In the genomic region with DNA sequence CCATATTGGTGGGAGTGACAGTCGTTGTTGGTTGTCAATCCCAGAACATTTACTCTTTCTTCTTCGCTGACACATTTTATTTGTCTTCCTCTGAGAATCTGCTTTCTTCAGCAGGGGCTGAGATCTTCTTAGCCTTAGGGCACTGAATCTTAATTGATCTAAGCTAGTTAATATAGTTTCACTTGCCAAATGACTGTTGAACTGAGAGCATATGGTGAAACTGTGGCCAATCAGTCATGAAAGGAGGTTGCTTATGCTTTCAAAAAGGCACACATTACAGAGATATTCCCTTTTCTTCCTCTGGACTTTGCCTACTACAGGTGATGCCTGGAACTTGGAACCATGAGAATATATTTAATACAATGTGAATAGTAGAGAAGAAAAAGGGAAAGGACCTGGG, we compare ENCODE assay signal across 1 cellular context.
TF ChIP-seq lines count a peak whose summit lies in the region.

No MANE protein-coding gene starts in this region.

TF ChIP-seq in GM12878, 131 proteins besides CTCF, POLR2A, EP300 and RAD21 (continued from another document and continues in another):
- TF ChIP-seq, protein P1, sequence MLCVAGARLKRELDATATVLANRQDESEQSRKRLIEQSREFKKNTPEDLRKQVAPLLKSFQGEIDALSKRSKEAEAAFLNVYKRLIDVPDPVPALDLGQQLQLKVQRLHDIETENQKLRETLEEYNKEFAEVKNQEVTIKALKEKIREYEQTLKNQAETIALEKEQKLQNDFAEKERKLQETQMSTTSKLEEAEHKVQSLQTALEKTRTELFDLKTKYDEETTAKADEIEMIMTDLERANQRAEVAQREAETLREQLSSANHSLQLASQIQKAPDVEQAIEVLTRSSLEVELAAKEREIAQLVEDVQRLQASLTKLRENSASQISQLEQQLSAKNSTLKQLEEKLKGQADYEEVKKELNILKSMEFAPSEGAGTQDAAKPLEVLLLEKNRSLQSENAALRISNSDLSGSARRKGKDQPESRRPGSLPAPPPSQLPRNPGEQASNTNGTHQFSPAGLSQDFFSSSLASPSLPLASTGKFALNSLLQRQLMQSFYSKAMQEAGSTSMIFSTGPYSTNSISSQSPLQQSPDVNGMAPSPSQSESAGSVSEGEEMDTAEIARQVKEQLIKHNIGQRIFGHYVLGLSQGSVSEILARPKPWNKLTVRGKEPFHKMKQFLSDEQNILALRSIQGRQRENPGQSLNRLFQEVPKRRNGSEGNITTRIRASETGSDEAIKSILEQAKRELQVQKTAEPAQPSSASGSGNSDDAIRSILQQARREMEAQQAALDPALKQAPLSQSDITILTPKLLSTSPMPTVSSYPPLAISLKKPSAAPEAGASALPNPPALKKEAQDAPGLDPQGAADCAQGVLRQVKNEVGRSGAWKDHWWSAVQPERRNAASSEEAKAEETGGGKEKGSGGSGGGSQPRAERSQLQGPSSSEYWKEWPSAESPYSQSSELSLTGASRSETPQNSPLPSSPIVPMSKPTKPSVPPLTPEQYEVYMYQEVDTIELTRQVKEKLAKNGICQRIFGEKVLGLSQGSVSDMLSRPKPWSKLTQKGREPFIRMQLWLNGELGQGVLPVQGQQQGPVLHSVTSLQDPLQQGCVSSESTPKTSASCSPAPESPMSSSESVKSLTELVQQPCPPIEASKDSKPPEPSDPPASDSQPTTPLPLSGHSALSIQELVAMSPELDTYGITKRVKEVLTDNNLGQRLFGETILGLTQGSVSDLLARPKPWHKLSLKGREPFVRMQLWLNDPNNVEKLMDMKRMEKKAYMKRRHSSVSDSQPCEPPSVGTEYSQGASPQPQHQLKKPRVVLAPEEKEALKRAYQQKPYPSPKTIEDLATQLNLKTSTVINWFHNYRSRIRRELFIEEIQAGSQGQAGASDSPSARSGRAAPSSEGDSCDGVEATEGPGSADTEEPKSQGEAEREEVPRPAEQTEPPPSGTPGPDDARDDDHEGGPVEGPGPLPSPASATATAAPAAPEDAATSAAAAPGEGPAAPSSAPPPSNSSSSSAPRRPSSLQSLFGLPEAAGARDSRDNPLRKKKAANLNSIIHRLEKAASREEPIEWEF (IDR thresholded peaks at IDR 0.05; ENCODE audit: insufficient replicate concordance, low read depth, low read length): peak; percentile 20
- TF ChIP-seq SREBF2 (IDR thresholded peaks at IDR 0.05; ENCODE audit: low read length) (no peak), SREBF1 (IDR thresholded peaks at IDR 0.05; ENCODE audit: low read length) (peak; percentile 32; the same call in 1 of the 2 replicates), MTA3 (IDR thresholded peaks at IDR 0.05; ENCODE audit: borderline replicate concordance, low read length) (no peak), TBL1XR1 (IDR thresholded peaks at IDR 0.05; ENCODE audit: low read depth, low read length) (no peak), NFXL1 (IDR thresholded peaks at IDR 0.05; ENCODE audit: borderline replicate concordance) (no peak), ESRRA (IDR thresholded peaks at IDR 0.05; ENCODE audit: low read length) (no peak), NR2C1 (IDR thresholded peaks at IDR 0.05) (no peak), RFX5 (IDR thresholded peaks at IDR 0.05; ENCODE audit: low read depth, low read length) (no peak), MYC (IDR thresholded peaks at IDR 0.05; ENCODE audit: insufficient read depth, insufficient read length, insufficient replicate concordance, low read length, severe bottlenecking) (no peak), LARP7 (IDR thresholded peaks at IDR 0.05) (no peak), ATF7 (IDR thresholded peaks at IDR 0.05; ENCODE audit: low read depth) (peak; percentile 49; the same call in 1 of the 2 replicates), RBBP5 (conservative IDR thresholded peaks at IDR 0.05) (no peak), KLF5 (IDR thresholded peaks at IDR 0.05; ENCODE audit: partially characterized antibody) (no peak), NBN (IDR thresholded peaks at IDR 0.05) (no peak), CEBPB (IDR thresholded peaks at IDR 0.05; ENCODE audit: borderline replicate concordance in 1 of 2, low read depth in 2 of 2, low read length in 2 of 2) (no peak), RELA (IDR thresholded peaks at IDR 0.05; ENCODE audit: borderline replicate concordance, partially characterized antibody) (no peak), TARDBP (IDR thresholded peaks at IDR 0.05; ENCODE audit: borderline replicate concordance) (no peak), TAF1 (IDR thresholded peaks at IDR 0.05; ENCODE audit: borderline replicate concordance, low read depth, low read length) (no peak), FOXM1 (IDR thresholded peaks at IDR 0.05; ENCODE audit: low read depth, low read length) (no peak), SUZ12 (IDR thresholded peaks at IDR 0.05; ENCODE audit: unreplicated experiment) (no peak), GATAD2B (conservative IDR thresholded peaks at IDR 0.05; ENCODE audit: low read depth) (no peak), POLR2AphosphoS2 (IDR thresholded peaks at IDR 0.05; ENCODE audit: low read depth, low read length) (no peak), IKZF2 (IDR thresholded peaks at IDR 0.05) (peak; percentile 67 to 76; a peak in 3 of 4 replicates), PAX8 (IDR thresholded peaks at IDR 0.05) (no peak), ZNF217 (IDR thresholded peaks at IDR 0.05) (peak; percentile 83), STAT3 (IDR thresholded peaks at IDR 0.05; ENCODE audit: low read depth, low read length) (no peak)
- TF ChIP-seq, protein P2, sequence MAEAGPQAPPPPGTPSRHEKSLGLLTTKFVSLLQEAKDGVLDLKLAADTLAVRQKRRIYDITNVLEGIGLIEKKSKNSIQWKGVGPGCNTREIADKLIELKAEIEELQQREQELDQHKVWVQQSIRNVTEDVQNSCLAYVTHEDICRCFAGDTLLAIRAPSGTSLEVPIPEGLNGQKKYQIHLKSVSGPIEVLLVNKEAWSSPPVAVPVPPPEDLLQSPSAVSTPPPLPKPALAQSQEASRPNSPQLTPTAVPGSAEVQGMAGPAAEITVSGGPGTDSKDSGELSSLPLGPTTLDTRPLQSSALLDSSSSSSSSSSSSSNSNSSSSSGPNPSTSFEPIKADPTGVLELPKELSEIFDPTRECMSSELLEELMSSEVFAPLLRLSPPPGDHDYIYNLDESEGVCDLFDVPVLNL (IDR thresholded peaks at IDR 0.05; ENCODE audit: low read depth, low read length): no peak
- TF ChIP-seq, protein P3, sequence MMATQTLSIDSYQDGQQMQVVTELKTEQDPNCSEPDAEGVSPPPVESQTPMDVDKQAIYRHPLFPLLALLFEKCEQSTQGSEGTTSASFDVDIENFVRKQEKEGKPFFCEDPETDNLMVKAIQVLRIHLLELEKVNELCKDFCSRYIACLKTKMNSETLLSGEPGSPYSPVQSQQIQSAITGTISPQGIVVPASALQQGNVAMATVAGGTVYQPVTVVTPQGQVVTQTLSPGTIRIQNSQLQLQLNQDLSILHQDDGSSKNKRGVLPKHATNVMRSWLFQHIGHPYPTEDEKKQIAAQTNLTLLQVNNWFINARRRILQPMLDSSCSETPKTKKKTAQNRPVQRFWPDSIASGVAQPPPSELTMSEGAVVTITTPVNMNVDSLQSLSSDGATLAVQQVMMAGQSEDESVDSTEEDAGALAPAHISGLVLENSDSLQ (IDR thresholded peaks at IDR 0.05): 0 out of 2 replicates have a peak, but pooled peaks have one; percentile 29
- TF ChIP-seq, protein P4, sequence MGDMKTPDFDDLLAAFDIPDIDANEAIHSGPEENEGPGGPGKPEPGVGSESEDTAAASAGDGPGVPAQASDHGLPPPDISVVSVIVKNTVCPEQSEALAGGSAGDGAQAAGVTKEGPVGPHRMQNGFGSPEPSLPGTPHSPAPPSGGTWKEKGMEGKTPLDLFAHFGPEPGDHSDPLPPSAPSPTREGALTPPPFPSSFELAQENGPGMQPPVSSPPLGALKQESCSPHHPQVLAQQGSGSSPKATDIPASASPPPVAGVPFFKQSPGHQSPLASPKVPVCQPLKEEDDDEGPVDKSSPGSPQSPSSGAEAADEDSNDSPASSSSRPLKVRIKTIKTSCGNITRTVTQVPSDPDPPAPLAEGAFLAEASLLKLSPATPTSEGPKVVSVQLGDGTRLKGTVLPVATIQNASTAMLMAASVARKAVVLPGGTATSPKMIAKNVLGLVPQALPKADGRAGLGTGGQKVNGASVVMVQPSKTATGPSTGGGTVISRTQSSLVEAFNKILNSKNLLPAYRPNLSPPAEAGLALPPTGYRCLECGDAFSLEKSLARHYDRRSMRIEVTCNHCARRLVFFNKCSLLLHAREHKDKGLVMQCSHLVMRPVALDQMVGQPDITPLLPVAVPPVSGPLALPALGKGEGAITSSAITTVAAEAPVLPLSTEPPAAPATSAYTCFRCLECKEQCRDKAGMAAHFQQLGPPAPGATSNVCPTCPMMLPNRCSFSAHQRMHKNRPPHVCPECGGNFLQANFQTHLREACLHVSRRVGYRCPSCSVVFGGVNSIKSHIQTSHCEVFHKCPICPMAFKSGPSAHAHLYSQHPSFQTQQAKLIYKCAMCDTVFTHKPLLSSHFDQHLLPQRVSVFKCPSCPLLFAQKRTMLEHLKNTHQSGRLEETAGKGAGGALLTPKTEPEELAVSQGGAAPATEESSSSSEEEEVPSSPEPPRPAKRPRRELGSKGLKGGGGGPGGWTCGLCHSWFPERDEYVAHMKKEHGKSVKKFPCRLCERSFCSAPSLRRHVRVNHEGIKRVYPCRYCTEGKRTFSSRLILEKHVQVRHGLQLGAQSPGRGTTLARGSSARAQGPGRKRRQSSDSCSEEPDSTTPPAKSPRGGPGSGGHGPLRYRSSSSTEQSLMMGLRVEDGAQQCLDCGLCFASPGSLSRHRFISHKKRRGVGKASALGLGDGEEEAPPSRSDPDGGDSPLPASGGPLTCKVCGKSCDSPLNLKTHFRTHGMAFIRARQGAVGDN (IDR thresholded peaks at IDR 0.05): no peak
- TF ChIP-seq, protein P5, sequence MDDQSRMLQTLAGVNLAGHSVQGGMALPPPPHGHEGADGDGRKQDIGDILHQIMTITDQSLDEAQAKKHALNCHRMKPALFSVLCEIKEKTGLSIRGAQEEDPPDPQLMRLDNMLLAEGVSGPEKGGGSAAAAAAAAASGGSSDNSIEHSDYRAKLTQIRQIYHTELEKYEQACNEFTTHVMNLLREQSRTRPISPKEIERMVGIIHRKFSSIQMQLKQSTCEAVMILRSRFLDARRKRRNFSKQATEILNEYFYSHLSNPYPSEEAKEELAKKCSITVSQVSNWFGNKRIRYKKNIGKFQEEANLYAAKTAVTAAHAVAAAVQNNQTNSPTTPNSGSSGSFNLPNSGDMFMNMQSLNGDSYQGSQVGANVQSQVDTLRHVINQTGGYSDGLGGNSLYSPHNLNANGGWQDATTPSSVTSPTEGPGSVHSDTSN (IDR thresholded peaks at IDR 0.05; ENCODE audit: insufficient replicate concordance, low read depth, low read length): no peak
- TF ChIP-seq, protein P6, sequence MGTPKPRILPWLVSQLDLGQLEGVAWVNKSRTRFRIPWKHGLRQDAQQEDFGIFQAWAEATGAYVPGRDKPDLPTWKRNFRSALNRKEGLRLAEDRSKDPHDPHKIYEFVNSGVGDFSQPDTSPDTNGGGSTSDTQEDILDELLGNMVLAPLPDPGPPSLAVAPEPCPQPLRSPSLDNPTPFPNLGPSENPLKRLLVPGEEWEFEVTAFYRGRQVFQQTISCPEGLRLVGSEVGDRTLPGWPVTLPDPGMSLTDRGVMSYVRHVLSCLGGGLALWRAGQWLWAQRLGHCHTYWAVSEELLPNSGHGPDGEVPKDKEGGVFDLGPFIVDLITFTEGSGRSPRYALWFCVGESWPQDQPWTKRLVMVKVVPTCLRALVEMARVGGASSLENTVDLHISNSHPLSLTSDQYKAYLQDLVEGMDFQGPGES (IDR thresholded peaks at IDR 0.05): no peak
- TF ChIP-seq, protein P7, sequence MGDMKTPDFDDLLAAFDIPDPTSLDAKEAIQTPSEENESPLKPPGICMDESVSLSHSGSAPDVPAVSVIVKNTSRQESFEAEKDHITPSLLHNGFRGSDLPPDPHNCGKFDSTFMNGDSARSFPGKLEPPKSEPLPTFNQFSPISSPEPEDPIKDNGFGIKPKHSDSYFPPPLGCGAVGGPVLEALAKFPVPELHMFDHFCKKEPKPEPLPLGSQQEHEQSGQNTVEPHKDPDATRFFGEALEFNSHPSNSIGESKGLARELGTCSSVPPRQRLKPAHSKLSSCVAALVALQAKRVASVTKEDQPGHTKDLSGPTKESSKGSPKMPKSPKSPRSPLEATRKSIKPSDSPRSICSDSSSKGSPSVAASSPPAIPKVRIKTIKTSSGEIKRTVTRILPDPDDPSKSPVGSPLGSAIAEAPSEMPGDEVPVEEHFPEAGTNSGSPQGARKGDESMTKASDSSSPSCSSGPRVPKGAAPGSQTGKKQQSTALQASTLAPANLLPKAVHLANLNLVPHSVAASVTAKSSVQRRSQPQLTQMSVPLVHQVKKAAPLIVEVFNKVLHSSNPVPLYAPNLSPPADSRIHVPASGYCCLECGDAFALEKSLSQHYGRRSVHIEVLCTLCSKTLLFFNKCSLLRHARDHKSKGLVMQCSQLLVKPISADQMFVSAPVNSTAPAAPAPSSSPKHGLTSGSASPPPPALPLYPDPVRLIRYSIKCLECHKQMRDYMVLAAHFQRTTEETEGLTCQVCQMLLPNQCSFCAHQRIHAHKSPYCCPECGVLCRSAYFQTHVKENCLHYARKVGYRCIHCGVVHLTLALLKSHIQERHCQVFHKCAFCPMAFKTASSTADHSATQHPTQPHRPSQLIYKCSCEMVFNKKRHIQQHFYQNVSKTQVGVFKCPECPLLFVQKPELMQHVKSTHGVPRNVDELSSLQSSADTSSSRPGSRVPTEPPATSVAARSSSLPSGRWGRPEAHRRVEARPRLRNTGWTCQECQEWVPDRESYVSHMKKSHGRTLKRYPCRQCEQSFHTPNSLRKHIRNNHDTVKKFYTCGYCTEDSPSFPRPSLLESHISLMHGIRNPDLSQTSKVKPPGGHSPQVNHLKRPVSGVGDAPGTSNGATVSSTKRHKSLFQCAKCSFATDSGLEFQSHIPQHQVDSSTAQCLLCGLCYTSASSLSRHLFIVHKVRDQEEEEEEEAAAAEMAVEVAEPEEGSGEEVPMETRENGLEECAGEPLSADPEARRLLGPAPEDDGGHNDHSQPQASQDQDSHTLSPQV (IDR thresholded peaks at IDR 0.05): no peak
- TF ChIP-seq, protein P8, sequence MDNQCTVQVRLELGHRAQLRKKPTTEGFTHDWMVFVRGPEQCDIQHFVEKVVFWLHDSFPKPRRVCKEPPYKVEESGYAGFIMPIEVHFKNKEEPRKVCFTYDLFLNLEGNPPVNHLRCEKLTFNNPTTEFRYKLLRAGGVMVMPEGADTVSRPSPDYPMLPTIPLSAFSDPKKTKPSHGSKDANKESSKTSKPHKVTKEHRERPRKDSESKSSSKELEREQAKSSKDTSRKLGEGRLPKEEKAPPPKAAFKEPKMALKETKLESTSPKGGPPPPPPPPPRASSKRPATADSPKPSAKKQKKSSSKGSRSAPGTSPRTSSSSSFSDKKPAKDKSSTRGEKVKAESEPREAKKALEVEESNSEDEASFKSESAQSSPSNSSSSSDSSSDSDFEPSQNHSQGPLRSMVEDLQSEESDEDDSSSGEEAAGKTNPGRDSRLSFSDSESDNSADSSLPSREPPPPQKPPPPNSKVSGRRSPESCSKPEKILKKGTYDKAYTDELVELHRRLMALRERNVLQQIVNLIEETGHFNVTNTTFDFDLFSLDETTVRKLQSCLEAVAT (IDR thresholded peaks at IDR 0.05): peak; percentile 72
